10 cellular contexts compared by ENCODE assay signal in genomic region chr11:120618399-120618798, GRCh38.
"Had no signal": no experiment of that assay in that cellular context is flagged by ENCODE, and none has a peak within 500 bp of the region (broad histone marks: within the 10 kb centered on the region; RNA-seq: fewer than 3 reads in every experiment).

No MANE protein-coding gene starts in this region.

- H3K9ac ChIP-seq: KMS-11 had no signal

- H3K4me3 Mint-ChIP-seq: GM23338, H9, HFFc6 had no signal

- H3K27ac Mint-ChIP-seq: GM23338, H9, HFFc6 had no signal

- H3K4me2 ChIP-seq: GM23338, KMS-11 had no signal

- ATAC-seq: GM23338 had no signal

- FAIRE-seq: H1, H54 had no signal

- H3K27ac ChIP-seq: HL-60, KMS-11 had no signal

- DNase-seq: H9, HCEC 1CT, HFFc6, IMR-90, KBM-7 had no signal

- H2AFZ ChIP-seq: GM23338 had no signal

- H3K4me3 ChIP-seq: GM23338 had no signal
